In the genomic region with DNA sequence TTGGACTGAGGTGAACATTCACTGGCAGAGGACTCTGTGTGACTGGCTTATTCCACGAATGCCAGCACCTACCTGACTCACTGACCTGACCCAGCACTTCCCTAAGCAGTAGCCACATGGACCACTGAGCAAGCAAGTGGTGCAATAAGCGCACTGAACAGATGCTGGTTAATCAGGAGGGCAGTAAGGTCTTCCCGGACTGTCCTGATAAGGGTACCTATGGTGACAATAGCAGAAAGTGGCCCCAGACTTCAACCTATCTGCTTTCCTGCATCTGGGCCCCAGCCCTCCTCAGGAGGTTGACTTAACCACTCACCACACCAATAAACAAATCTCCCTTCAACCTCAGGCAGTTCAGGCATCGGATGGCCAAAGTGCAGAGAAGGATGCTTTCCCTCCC, we compare ENCODE assay signal across 2 cellular contexts.
A peak's percentile ranks its signal among the peaks of the same experiment; 100 is the strongest.
TF ChIP-seq lines count a peak whose summit lies in the region.

No MANE protein-coding gene starts in this region.

TF ChIP-seq in HepG2, 621 proteins besides CTCF, POLR2A, EP300 and RAD21:
- TF ChIP-seq BORCS8-MEF2B (CRISPR knock-in tag; IDR thresholded peaks at IDR 0.05): no peak
- TF ChIP-seq ZNF350 (CRISPR knock-in tag; IDR thresholded peaks at IDR 0.05; ENCODE audit: borderline replicate concordance, low read depth): no peak
- no peak for TF ChIP-seq SPEN (CRISPR knock-in tag; IDR thresholded peaks at IDR 0.05; ENCODE audit: low read depth)
- TF ChIP-seq ZSCAN25 (CRISPR knock-in tag; IDR thresholded peaks at IDR 0.05): no peak
- TF ChIP-seq ZNF282 (IDR thresholded peaks at IDR 0.05; ENCODE audit: partially characterized antibody): no peak
- TF ChIP-seq NFE2L1 (CRISPR knock-in tag; IDR thresholded peaks at IDR 0.05; ENCODE audit: borderline replicate concordance): no peak
- no peak for TF ChIP-seq HOXA5 (CRISPR knock-in tag; IDR thresholded peaks at IDR 0.05)
- no peak for TF ChIP-seq ZNF614 (CRISPR knock-in tag; IDR thresholded peaks at IDR 0.05; ENCODE audit: borderline replicate concordance)
- TF ChIP-seq ZNF224 (CRISPR knock-in tag; IDR thresholded peaks at IDR 0.05): no peak
- no peak for TF ChIP-seq NCOA2 (CRISPR knock-in tag; IDR thresholded peaks at IDR 0.05)

TF ChIP-seq in K562, 482 proteins besides CTCF, POLR2A, EP300 and RAD21:
- no peak for TF ChIP-seq FOXP1 (CRISPR knock-in tag; IDR thresholded peaks at IDR 0.05)
- peak; percentile 46; the same call in 1 of the 2 replicates for TF ChIP-seq CBFA2T2 (conservative IDR thresholded peaks at IDR 0.05)
- TF ChIP-seq TCF3 (CRISPR knock-in tag; IDR thresholded peaks at IDR 0.05): peak; percentile 53
- no peak for TF ChIP-seq POLR3A (IDR thresholded peaks at IDR 0.05; ENCODE audit: borderline replicate concordance, extremely low read depth, insufficient read depth, insufficient read length)
- no peak for TF ChIP-seq FOSL1 (tag; conservative IDR thresholded peaks at IDR 0.05)
- no peak for TF ChIP-seq FOXA3 (CRISPR knock-in tag; conservative IDR thresholded peaks at IDR 0.05 in 1 of 2, IDR thresholded peaks at IDR 0.05 in 1 of 2)
- peak; percentile 61 for TF ChIP-seq CBFA2T3 (IDR thresholded peaks at IDR 0.05)
- TF ChIP-seq CTBP1 (IDR thresholded peaks at IDR 0.05; ENCODE audit: borderline replicate concordance): 0 out of 2 replicates have a peak, but pooled peaks have one; percentile 42
- TF ChIP-seq CEBPB (tag; IDR thresholded peaks at IDR 0.05): peak; percentile 17; the same call in 1 of the 2 replicates
- TF ChIP-seq CEBPG (CRISPR knock-in tag; IDR thresholded peaks at IDR 0.05): peak; percentile 21; the same call in 1 of the 2 replicates
- no peak for TF ChIP-seq CEBPG (tag; conservative IDR thresholded peaks at IDR 0.05 in 1 of 2, IDR thresholded peaks at IDR 0.05 in 1 of 2)
- peak; percentile 57; the same call in 1 of the 2 replicates for TF ChIP-seq TAL1 (IDR thresholded peaks at IDR 0.05)
- TF ChIP-seq TEAD4 (IDR thresholded peaks at IDR 0.05; ENCODE audit: low read length): peak; percentile 69
- TF ChIP-seq TEAD4 (CRISPR knock-in tag; IDR thresholded peaks at IDR 0.05; ENCODE audit: borderline replicate concordance): no peak
- TF ChIP-seq TRIM24 (IDR thresholded peaks at IDR 0.05): 0 out of 4 replicates have a peak, but pooled peaks of 1 of the 2 experiments have one; percentile 13
- TF ChIP-seq EP400 (IDR thresholded peaks at IDR 0.05): no peak
- no peak for TF ChIP-seq ZNF274 (IDR thresholded peaks at IDR 0.05; ENCODE audit: borderline replicate concordance, low read depth, low read length)
- no peak for TF ChIP-seq TBL1XR1 (IDR thresholded peaks at IDR 0.05; ENCODE audit: low read length in 2 of 2)
- 0 out of 4 replicates have a peak, but pooled peaks of 1 of the 2 experiments have one; percentile 15 for TF ChIP-seq RCOR1 (IDR thresholded peaks at IDR 0.05; ENCODE audit: borderline replicate concordance in 1 of 2, low read depth in 2 of 2, low read length in 2 of 2)
TF ChIP-seq in K562: peak in this region for 10.
